14 cellular contexts compared by ENCODE assay signal in the genomic region with DNA sequence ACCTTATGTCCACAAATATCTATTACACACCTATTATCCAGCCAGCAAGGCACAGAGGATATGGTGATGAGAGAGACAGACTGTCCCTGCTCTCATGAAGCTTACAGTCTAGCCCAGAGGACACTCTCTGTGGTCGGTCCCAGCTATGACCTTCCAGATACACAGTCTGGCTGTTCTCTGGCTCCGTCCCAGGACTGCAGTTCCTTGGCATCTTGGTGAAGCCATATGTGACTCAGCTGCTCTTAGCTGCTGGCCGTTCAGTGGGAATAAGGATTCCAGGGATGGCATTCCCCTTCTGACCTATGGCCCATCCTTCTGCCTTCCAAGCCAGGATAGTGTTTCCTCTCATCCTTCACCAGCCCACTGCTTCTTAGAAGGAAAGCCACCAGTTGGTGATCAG.
"Had no signal": no experiment of that assay in that cellular context is flagged by ENCODE, and none has a peak within 500 bp of the region (broad histone marks: within the 10 kb centered on the region; RNA-seq: fewer than 3 reads in every experiment).

No MANE protein-coding gene starts in this region.

- ATAC-seq: activated naive CD4-positive, alpha-beta T cell treated with anti-CD3 and anti-CD28 coated beads, Interleukin-2, amount 50 U/mL, for 72 hours; left ventricle myocardium superior; stimulated activated naive CD8-positive, alpha-beta T cell treated with anti-CD3 and anti-CD28 coated beads, Interleukin-15, Interleukin-2, amounts not matched to agents 100 U/mL and 50 U/mL, for 24 hours had no signal

- H3K4me1 ChIP-seq: right atrium auricular region, tibial nerve had no signal

- H3K27ac Mint-ChIP-seq: activated naive CD4-positive, alpha-beta T cell treated with anti-CD3 and anti-CD28 coated beads, Interleukin-2, amount 50 U/mL, for 72 hours; naive B cell; progenitor cell of endocrine pancreas had no signal

- H3K36me3 ChIP-seq: right atrium auricular region, tibial nerve, WERI-Rb-1 had no signal

- H3K9me3 ChIP-seq: right atrium auricular region, tibial nerve had no signal

- H3K9me3 Mint-ChIP-seq: activated naive CD4-positive, alpha-beta T cell treated with anti-CD3 and anti-CD28 coated beads, Interleukin-2, amount 50 U/mL, for 72 hours; naive B cell had no signal

- H3K36me3 Mint-ChIP-seq: activated naive CD4-positive, alpha-beta T cell treated with anti-CD3 and anti-CD28 coated beads, Interleukin-2, amount 50 U/mL, for 72 hours; naive B cell had no signal

- DNase-seq: activated CD4-positive, alpha-beta T cell treated with anti-CD3 and anti-CD28 coated beads, Interleukin-2, amount 50 U/mL, for 4 hours; activated gamma-delta T cell treated with Interleukin-2 at 50 U/mL for 16 hours; dermis blood vessel endothelial cell; left ventricle myocardium superior; naive B cell; stimulated activated CD4-positive, alpha-beta T cell treated with anti-CD3 and anti-CD28 coated beads, Interleukin-2, amount 100 ng/mL, for 24 hours; stimulated activated naive CD8-positive, alpha-beta T cell treated with anti-CD3 and anti-CD28 coated beads, Interleukin-15, Interleukin-2, amounts not matched to agents 100 U/mL and 50 U/mL, for 24 hours; T-helper 2 cell; WERI-Rb-1 had no signal

- H3K4me3 ChIP-seq: right atrium auricular region, tibial nerve had no signal

- H3K4me3 Mint-ChIP-seq: neural crest cell had no signal

- H3K27ac ChIP-seq: right atrium auricular region, tibial nerve, WERI-Rb-1 had no signal

- H3K27me3 ChIP-seq: right atrium auricular region, tibial nerve had no signal

- H3K4me1 Mint-ChIP-seq: neural crest cell had no signal
